In genomic region chr19:13128583-13128982, GRCh38 we compare ENCODE assay signal across 19 cellular contexts. TPM values are rescaled to one million over a fixed set of nuclear protein-coding genes. Genes with fewer than 3 reads are reported as not detected.
DNase-seq lines count a peak whose midpoint lies in the region; ATAC-seq and TF ChIP-seq lines count a peak whose summit lies in the region.
"Had no signal": no experiment of that assay in that cellular context is flagged by ENCODE, and none has a peak within 500 bp of the region (broad histone marks: within the 10 kb centered on the region; RNA-seq: fewer than 3 reads in every experiment).

No MANE protein-coding gene starts in this region.

- H3K27ac Mint-ChIP-seq in natural killer cell treated with Interleukin-12 subunit alpha and Interleukin-12 subunit beta and Interleukin-15 and Interleukin-18, amount 100 ng/mL, for 72 hours = peak overlapping the region; percentile 1 to 60
- H3K27ac Mint-ChIP-seq in natural killer cell = peak overlapping the region in 1 of 2 donors; percentile 33
- H3K27ac Mint-ChIP-seq in WTC11 = peak overlapping the region; percentile 85
- H3K27ac Mint-ChIP-seq: activated B cell treated with CpG ODN at 0.5 μM for 24 hours had no signal

- peaks cover 0 to 10% (median 6%) of the 10 kb centered on the region in 5 donors for H3K36me3 ChIP-seq in subcutaneous abdominal adipose tissue (ENCODE audit: control insufficient read depth in 5 of 5, insufficient read depth in 5 of 5, low read length in 5 of 5)
- H3K36me3 ChIP-seq: ovary had no signal

- peaks cover 0 to 5% (median 0%) of the 10 kb centered on the region in 5 donors for H3K4me1 ChIP-seq in subcutaneous abdominal adipose tissue (ENCODE audit: control insufficient read depth in 5 of 5, insufficient read depth in 5 of 5, low read length in 5 of 5)

- H3K36me3 Mint-ChIP-seq in natural killer cell treated with Interleukin-12 subunit alpha and Interleukin-12 subunit beta and Interleukin-15 and Interleukin-18, amount 100 ng/mL, for 72 hours = no peaks in the 10 kb centered on the region
- H3K36me3 Mint-ChIP-seq in natural killer cell (no peaks in the 10 kb centered on the region), WTC11 (peaks cover 3% of the 10 kb centered on the region; the same call in 1 of the 2 replicates)
- H3K36me3 Mint-ChIP-seq: IgD-negative memory B cell had no signal

- TF ChIP-seq CTCF in natural killer cell (IDR thresholded peaks at IDR 0.05) = no peak
- TF ChIP-seq CTCF in WTC11 (IDR thresholded peaks at IDR 0.05) = no peak
- no peak for TF ChIP-seq CTCF in lower leg skin (IDR thresholded peaks at IDR 0.05)

- DNase-seq in natural killer cell treated with Interleukin-12 subunit alpha and Interleukin-12 subunit beta and Interleukin-15 and Interleukin-18, amount 100 ng/mL, for 72 hours (ENCODE audit: low spot score) = no peak
- DNase-seq in natural killer cell = no peak
- no peak for DNase-seq in WTC11 (ENCODE audit: low spot score)
- DNase-seq in islet precursor cell = peak; percentile 44
- no peak for DNase-seq in AG08395 (ENCODE audit: low spot score)
- no peak for DNase-seq in lower leg skin (ENCODE audit: low spot score in 2 of 2)
- DNase-seq: activated B cell treated with CpG ODN at 0.5 μM for 24 hours; AML-193; Calu3; cortex of kidney; foreskin melanocyte; NCI-H2081 treated with DMSO at 0.1 percent for 48 hours; NCI-H510A treated with DMSO at 0.1 percent for 48 hours; ovary; stimulated activated CD4-positive, alpha-beta T cell treated with anti-CD3 and anti-CD28 coated beads, Interleukin-2, amount 100 ng/mL, for 48 hours had no signal

- H3K27me3 Mint-ChIP-seq in natural killer cell treated with Interleukin-12 subunit alpha and Interleukin-12 subunit beta and Interleukin-15 and Interleukin-18, amount 100 ng/mL, for 72 hours = no peaks in the 10 kb centered on the region
- H3K27me3 Mint-ChIP-seq in natural killer cell (ENCODE audit: low read depth in 2 of 2) = no peaks in the 10 kb centered on the region
- H3K27me3 Mint-ChIP-seq in WTC11 (ENCODE audit: low read depth) = no peaks in the 10 kb centered on the region
- H3K27me3 Mint-ChIP-seq: activated B cell treated with CpG ODN at 0.5 μM for 24 hours, IgD-negative memory B cell had no signal

- peaks cover 37 to 45% of the 10 kb centered on the region in 2 donors for H3K4me1 Mint-ChIP-seq in natural killer cell treated with Interleukin-12 subunit alpha and Interleukin-12 subunit beta and Interleukin-15 and Interleukin-18, amount 100 ng/mL, for 72 hours (ENCODE audit: low read depth in 2 of 2)
- H3K4me1 Mint-ChIP-seq in natural killer cell (peaks cover 27 to 31% of the 10 kb centered on the region in 2 donors), WTC11 (peaks cover 4% of the 10 kb centered on the region)

- intact Hi-C loops in natural killer cell (cut with micrococcal nuclease) (no loop called here), lower leg skin (cut with DNase I; ENCODE audit: low total_unique reads) (no loop called here)

- H3K9ac ChIP-seq in subcutaneous abdominal adipose tissue (ENCODE audit: low read length in 5 of 5) = peak overlapping the region in 4 of 5 donors; percentile 34 to 48 (median 38)

- CTCF ChIA-PET in WTC11 (lab: Charles Lee) = interaction anchor here (0.5 to 2.5 kb wide), 4 partner anchors 9 to 151 kb away, joined by 3 to 8 read pairs (median 3); no protein-coding TSS in a partner anchor

- no peak overlapping the region for H3K27ac ChIP-seq in subcutaneous abdominal adipose tissue (ENCODE audit: low read depth, low read length)
- H3K27ac ChIP-seq: ovary, suprapubic skin had no signal

- 50 to 67% methylated on average over 1 of the region's 1 CpG for WGBS in lower leg skin, 2 donors

- TF ChIP-seq POLR2A in lower leg skin (IDR thresholded peaks at IDR 0.05) = no peak

- no peaks in the 10 kb centered on the region for H3K9me3 Mint-ChIP-seq in natural killer cell treated with Interleukin-12 subunit alpha and Interleukin-12 subunit beta and Interleukin-15 and Interleukin-18, amount 100 ng/mL, for 72 hours
- H3K9me3 Mint-ChIP-seq in natural killer cell = no peaks in the 10 kb centered on the region
- H3K9me3 Mint-ChIP-seq in WTC11 = no peaks in the 10 kb centered on the region
- H3K9me3 Mint-ChIP-seq: activated B cell treated with CpG ODN at 0.5 μM for 24 hours, IgD-negative memory B cell had no signal

- no peak overlapping the region for H3K4me3 ChIP-seq in subcutaneous abdominal adipose tissue (ENCODE audit: low read depth in 1 of 5, low read length in 5 of 5)
- H3K4me3 ChIP-seq in lower leg skin (ENCODE audit: low read depth, poor library complexity, severe bottlenecking) = no peak overlapping the region
- H3K4me3 ChIP-seq: ovary, suprapubic skin had no signal

- no peak for ATAC-seq in natural killer cell treated with Interleukin-12 subunit alpha and Interleukin-12 subunit beta and Interleukin-15 and Interleukin-18, amount 100 ng/mL, for 72 hours
- no peak for ATAC-seq in natural killer cell
- ATAC-seq in WTC11 = no peak
- no peak for ATAC-seq in HG02588 (IDR thresholded peaks at IDR 0.05; ENCODE audit: unreplicated experiment)

- H3K4me3 Mint-ChIP-seq in natural killer cell treated with Interleukin-12 subunit alpha and Interleukin-12 subunit beta and Interleukin-15 and Interleukin-18, amount 100 ng/mL, for 72 hours = no peak overlapping the region
- H3K4me3 Mint-ChIP-seq in natural killer cell (no peak overlapping the region), WTC11 (no peak overlapping the region)
- H3K4me3 Mint-ChIP-seq: activated B cell treated with CpG ODN at 0.5 μM for 24 hours, IgD-negative memory B cell had no signal

- no peaks in the 10 kb centered on the region for H3K9me3 ChIP-seq in subcutaneous abdominal adipose tissue (ENCODE audit: control insufficient read depth in 5 of 5, low read length in 5 of 5)
- H3K9me3 ChIP-seq: ovary, suprapubic skin had no signal

- POLR2A ChIA-PET in WTC11 (lab: Charles Lee) = no interaction called here

- no peaks in the 10 kb centered on the region for H3K27me3 ChIP-seq in subcutaneous abdominal adipose tissue (ENCODE audit: control insufficient read depth in 5 of 5, insufficient read depth in 4 of 5, low read length in 5 of 5)
- H3K27me3 ChIP-seq: ovary, suprapubic skin had no signal

TF ChIP-seq in WTC11, 78 proteins besides CTCF, POLR2A, EP300 and RAD21 (continues in another document):
- TF ChIP-seq CREM (CRISPR knock-in tag; IDR thresholded peaks at IDR 0.05) (no peak), RORB (CRISPR knock-in tag; IDR thresholded peaks at IDR 0.05) (no peak), ZNF416 (CRISPR knock-in tag; IDR thresholded peaks at IDR 0.05) (no peak), MAX (CRISPR knock-in tag; IDR thresholded peaks at IDR 0.05) (no peak), NR3C1 (CRISPR knock-in tag; conservative IDR thresholded peaks at IDR 0.05; ENCODE audit: low read depth) (no peak), IRF1 (CRISPR knock-in tag; IDR thresholded peaks at IDR 0.05) (no peak), ZNF232 (CRISPR knock-in tag; IDR thresholded peaks at IDR 0.05) (no peak), CREB1 (CRISPR knock-in tag; IDR thresholded peaks at IDR 0.05) (no peak), HMGA2 (CRISPR knock-in tag; IDR thresholded peaks at IDR 0.05) (no peak), ZNF138 (CRISPR knock-in tag; conservative IDR thresholded peaks at IDR 0.05) (no peak), SMAD3 (CRISPR knock-in tag; IDR thresholded peaks at IDR 0.05; ENCODE audit: borderline replicate concordance) (no peak), SOX15 (CRISPR knock-in tag; IDR thresholded peaks at IDR 0.05) (no peak), NFE2L1 (CRISPR knock-in tag; IDR thresholded peaks at IDR 0.05) (no peak), NR1H2 (CRISPR knock-in tag; IDR thresholded peaks at IDR 0.05) (no peak), ZNF671 (CRISPR knock-in tag; IDR thresholded peaks at IDR 0.05) (no peak), TCF7 (CRISPR knock-in tag; IDR thresholded peaks at IDR 0.05; ENCODE audit: low read depth) (no peak), ATF1 (CRISPR knock-in tag; IDR thresholded peaks at IDR 0.05) (no peak), JUN (CRISPR knock-in tag; IDR thresholded peaks at IDR 0.05) (no peak)

RNA-seq across cellular contexts. Expression of gene NACC1, which starts 10.5 kb away (rescaled TPM):
- 100 to 1,000 TPM; 129 to 138 TPM for total RNA-seq in natural killer cell treated with Interleukin-12 subunit alpha and Interleukin-12 subunit beta and Interleukin-15 and Interleukin-18, amount 100 ng/mL, for 72 hours
- total RNA-seq in natural killer cell (10 to 100 TPM; 41.2 to 48.7 (median 43.4) TPM), WTC11 (2021) (212 to 237 TPM (median 213 TPM) in 3 replicates), lower leg skin (10 to 100 TPM; 21.4 to 46.1 (median 39.8) TPM)

RNA-seq across cellular contexts. Expression of gene TRMT1, which starts 12.0 kb away (rescaled TPM):
- total RNA-seq in natural killer cell treated with Interleukin-12 subunit alpha and Interleukin-12 subunit beta and Interleukin-15 and Interleukin-18, amount 100 ng/mL, for 72 hours = 100 to 1,000 TPM in 1 of 2 donors, 10 to 100 TPM in 1; 54.6 to 120 TPM
- 10 to 100 TPM; 33.8 to 48.5 (median 42.2) TPM for total RNA-seq in natural killer cell
- 84.0 to 106 TPM (median 86.0 TPM) in 3 replicates for total RNA-seq in WTC11 (2021)
- 10 to 100 TPM; 17.7 to 60.4 (median 32.7) TPM for total RNA-seq in lower leg skin

RNA-seq across cellular contexts. Expression of gene STX10, which starts 21.6 kb away (rescaled TPM):
- 10 to 100 TPM; 48.1 to 62.5 TPM for total RNA-seq in natural killer cell treated with Interleukin-12 subunit alpha and Interleukin-12 subunit beta and Interleukin-15 and Interleukin-18, amount 100 ng/mL, for 72 hours
- total RNA-seq in natural killer cell (10 to 100 TPM; 39.2 to 46.9 (median 42.0) TPM), WTC11 (2021) (53.7 to 56.9 TPM (median 54.6 TPM) in 3 replicates), lower leg skin (100 to 1,000 TPM in 1 of 4 donors, 10 to 100 TPM in 3; 67.8 to 110 (median 78.0) TPM)

RNA-seq across cellular contexts. Expression of gene IER2, which starts 21.6 kb away (rescaled TPM):
- 100 to 1,000 TPM; 106 to 117 TPM for total RNA-seq in natural killer cell treated with Interleukin-12 subunit alpha and Interleukin-12 subunit beta and Interleukin-15 and Interleukin-18, amount 100 ng/mL, for 72 hours
- 1,000 to 10,000 TPM in 1 of 3 donors, 100 to 1,000 TPM in 2; 668 to 1,112 (median 949) TPM for total RNA-seq in natural killer cell
- 138 to 154 TPM (median 150 TPM) in 3 replicates for total RNA-seq in WTC11 (2021)
- 100 to 1,000 TPM; 118 to 146 (median 130) TPM for total RNA-seq in lower leg skin

RNA-seq across cellular contexts. Expression of gene LYL1, which starts 25.9 kb away (rescaled TPM):
- 1 to 10 TPM in 1 of 2 donors, under 1 TPM in 1; 0.86 to 1.4 TPM for total RNA-seq in natural killer cell treated with Interleukin-12 subunit alpha and Interleukin-12 subunit beta and Interleukin-15 and Interleukin-18, amount 100 ng/mL, for 72 hours
- total RNA-seq in natural killer cell = 1 to 10 TPM; 2.0 to 7.7 (median 6.7) TPM
- 0.60 to 1.2 TPM (median 0.66 TPM) in 3 replicates for total RNA-seq in WTC11 (2021)
- total RNA-seq in lower leg skin = 1 to 10 TPM; 4.9 to 8.3 (median 7.0) TPM
- total RNA-seq: Calu3 had no signal
